8 cellular contexts compared by ENCODE assay signal in the genomic region with DNA sequence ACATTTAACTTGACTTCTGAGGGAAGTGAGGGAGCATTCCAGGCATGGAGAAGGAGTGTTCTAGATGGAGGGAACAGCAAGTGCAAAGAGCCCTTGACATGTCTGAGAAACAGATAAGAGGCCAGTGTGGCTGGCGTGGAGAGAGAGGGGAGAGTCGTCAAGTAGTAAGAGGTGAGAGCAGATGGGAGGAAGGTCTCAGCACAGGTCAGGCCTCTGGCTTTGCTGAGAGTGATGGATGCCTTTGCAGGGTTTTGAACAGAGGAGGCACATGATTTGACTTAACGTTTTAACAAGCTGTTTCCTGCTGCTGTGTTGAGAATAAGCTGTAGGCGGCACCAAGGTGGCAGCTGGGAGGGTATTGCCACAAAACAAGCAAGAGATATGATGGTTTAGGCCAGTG.
A peak's percentile ranks its signal among the peaks of the same experiment; 100 is the strongest.
DNase-seq lines count a peak whose midpoint lies in the region; ATAC-seq and TF ChIP-seq lines count a peak whose summit lies in the region.

No MANE protein-coding gene starts in this region.

- no peak overlapping the region for H3K4me3 ChIP-seq in CD8-positive, alpha-beta memory T cell (ENCODE audit: low read length)

- ATAC-seq in HG02763 (IDR thresholded peaks at IDR 0.05; ENCODE audit: unreplicated experiment), result no peak

- peaks cover 48 to 78% (median 75%) of the 10 kb centered on the region in 3 donors for H3K4me1 Mint-ChIP-seq in CD8-positive, alpha-beta memory T cell
- H3K4me1 Mint-ChIP-seq in nephron progenitor cell, result peaks cover 55% of the 10 kb centered on the region

- DNase-seq in CD8-positive, alpha-beta memory T cell, result no peak
- DNase-seq in M059J (ENCODE audit: low read depth) (peak; percentile 65), nephron progenitor cell (peak; percentile 16), DMS153 (lab: John Stamatoyannopoulos, UW) (no peak), OCI-M1 (lab: John Stamatoyannopoulos, UW) (no peak), ecto neural progenitor cell (ENCODE audit: low spot score) (no peak)

- H3K27me3 Mint-ChIP-seq in CD8-positive, alpha-beta memory T cell, result no peaks in the 10 kb centered on the region
- H3K27me3 Mint-ChIP-seq in nephron progenitor cell (ENCODE audit: low read depth, poor library complexity), result no peaks in the 10 kb centered on the region

- peaks cover 5% of the 10 kb centered on the region for H3K9me3 ChIP-seq in CD8-positive, alpha-beta memory T cell (ENCODE audit: low read length)

- H3K36me3 ChIP-seq in CD8-positive, alpha-beta memory T cell (ENCODE audit: insufficient read depth, low read length), result no peaks in the 10 kb centered on the region

- peaks cover 8 to 11% (median 11%) of the 10 kb centered on the region in 3 donors for H3K36me3 Mint-ChIP-seq in CD8-positive, alpha-beta memory T cell
- peaks cover 21% of the 10 kb centered on the region for H3K36me3 Mint-ChIP-seq in nephron progenitor cell (ENCODE audit: low read depth)

- no peak overlapping the region for H3K27ac ChIP-seq in CD8-positive, alpha-beta memory T cell (ENCODE audit: low read depth, low read length)
- peak overlapping the region; percentile 20 for H3K27ac ChIP-seq in cingulate gyrus (ENCODE audit: low read depth, low read length)

- H3K4me3 Mint-ChIP-seq in CD8-positive, alpha-beta memory T cell, result no peak overlapping the region
- H3K4me3 Mint-ChIP-seq in nephron progenitor cell, result peak overlapping the region; percentile 3

- H3K4me1 ChIP-seq in CD8-positive, alpha-beta memory T cell (ENCODE audit: insufficient read depth, low read length), result peaks cover 5% of the 10 kb centered on the region

- H3K27me3 ChIP-seq in CD8-positive, alpha-beta memory T cell (ENCODE audit: insufficient read depth, low read length, poor library complexity, severe bottlenecking), result no peaks in the 10 kb centered on the region

- H3K27ac Mint-ChIP-seq in CD8-positive, alpha-beta memory T cell, result peak overlapping the region in 7 of 8 donors; percentile 0 to 69 (median 13)
- peak overlapping the region; percentile 79 for H3K27ac Mint-ChIP-seq in nephron progenitor cell

- TF ChIP-seq CTCF in nephron progenitor cell (IDR thresholded peaks at IDR 0.05), result no peak

- peaks cover 0 to 10% (median 6%) of the 10 kb centered on the region in 5 donors for H3K9me3 Mint-ChIP-seq in CD8-positive, alpha-beta memory T cell
- peaks cover 26% of the 10 kb centered on the region for H3K9me3 Mint-ChIP-seq in nephron progenitor cell

- CTCF ChIA-PET in CD8-positive, alpha-beta memory T cell (lab: Charles Lee), result no interaction called here

- POLR2A ChIA-PET in CD8-positive, alpha-beta memory T cell (lab: Charles Lee), result no interaction called here

Comparison
In these comparisons a context has a peak if more than half of its experiments do, and no peak if none do; other contexts are left out.
1. DNase-seq: peak in M059J (single experiment) and nephron progenitor cell (single experiment); none in CD8-positive, alpha-beta memory T cell (0 of 5), DMS153 (single experiment), OCI-M1 (single experiment) and ecto neural progenitor cell (single experiment).